In genomic region chr12:51920046-51920445, GRCh38 we compare ENCODE assay signal across 21 cellular contexts. TPM values are rescaled to one million over a fixed set of nuclear protein-coding genes. Genes with fewer than 3 reads are reported as not detected.
"Had no signal": no experiment of that assay in that cellular context is flagged by ENCODE, and none has a peak within 500 bp of the region (broad histone marks: within the 10 kb centered on the region; RNA-seq: fewer than 3 reads in every experiment).

No MANE protein-coding gene starts in this region.

- H3K27ac Mint-ChIP-seq: dendritic cell treated with granulocyte-macrophage colony-stimulating factor and Interleukin-4, amounts not matched to agents 40 ng/mL and 50 ng/mL, for 4 days; naive thymus-derived CD4-positive, alpha-beta T cell; stimulated activated naive B cell treated with anti-CD40 and anti-IgM and Interleukin-4, amounts not matched to agents 10 μg/mL and 1 μg/mL and 100 μg/mL, for 72 hours; stimulated activated naive CD8-positive, alpha-beta T cell treated with anti-CD3 and anti-CD28 coated beads, Interleukin-15, amount 100 ng/mL, for 72 hours had no signal

- H3K4me2 ChIP-seq: hepatocyte had no signal

- H2AFZ ChIP-seq: hepatocyte had no signal

- H3K27ac ChIP-seq: foreskin keratinocyte, hepatocyte, left ventricle myocardium inferior, lower lobe of right lung, testis had no signal

- ATAC-seq: effector memory CD8-positive, alpha-beta T cell; foreskin keratinocyte; lower lobe of right lung; naive thymus-derived CD4-positive, alpha-beta T cell; sciatic nerve; stimulated activated naive B cell treated with anti-CD40 and anti-IgM and Interleukin-4, amounts not matched to agents 10 μg/mL and 1 μg/mL and 100 μg/mL, for 72 hours; stimulated activated naive CD8-positive, alpha-beta T cell treated with anti-CD3 and anti-CD28 coated beads, Interleukin-15, amount 100 ng/mL, for 72 hours had no signal

- H3K79me2 ChIP-seq: hepatocyte had no signal

- H3K9me3 ChIP-seq: left ventricle myocardium inferior, lower lobe of right lung, testis, tibial nerve had no signal

- H3K9me3 Mint-ChIP-seq: dendritic cell treated with granulocyte-macrophage colony-stimulating factor and Interleukin-4, amounts not matched to agents 40 ng/mL and 50 ng/mL, for 4 days; effector memory CD8-positive, alpha-beta T cell; stimulated activated naive B cell treated with anti-CD40 and anti-IgM and Interleukin-4, amounts not matched to agents 10 μg/mL and 1 μg/mL and 100 μg/mL, for 72 hours; stimulated activated naive CD8-positive, alpha-beta T cell treated with anti-CD3 and anti-CD28 coated beads, Interleukin-15, amount 100 ng/mL, for 72 hours had no signal

- H3K4me3 ChIP-seq: cardiac muscle cell, hepatocyte, left ventricle myocardium inferior, lower lobe of right lung, skin epidermis, testis, tibial nerve had no signal

- H3K36me3 ChIP-seq: cardiac muscle cell had no signal

- H3K36me3 Mint-ChIP-seq: naive thymus-derived CD4-positive, alpha-beta T cell; stimulated activated naive B cell treated with anti-CD40 and anti-IgM and Interleukin-4, amounts not matched to agents 10 μg/mL and 1 μg/mL and 100 μg/mL, for 72 hours had no signal

- H3K4me1 ChIP-seq: foreskin keratinocyte had no signal

- DNase-seq: effector memory CD8-positive, alpha-beta T cell; erythroblast; foreskin keratinocyte; left ventricle myocardium inferior; lower lobe of right lung; mesendoderm; naive thymus-derived CD4-positive, alpha-beta T cell; stimulated activated CD4-positive, alpha-beta T cell treated with anti-CD3 and anti-CD28 coated beads, Interleukin-2, amount 100 ng/mL, for 24 hours; stimulated activated CD4-positive, alpha-beta T cell treated with anti-CD3 and anti-CD28 coated beads, Interleukin-4, amount 100 ng/mL, for 4 hours; stimulated activated naive B cell treated with anti-CD40 and anti-IgM and Interleukin-4, amounts not matched to agents 10 μg/mL and 1 μg/mL and 100 μg/mL, for 72 hours; stimulated activated naive CD8-positive, alpha-beta T cell treated with anti-CD3 and anti-CD28 coated beads, Interleukin-15, amount 100 ng/mL, for 72 hours; testis had no signal

- H3K27me3 ChIP-seq: cardiac muscle cell, foreskin keratinocyte, hepatocyte, testis, tibial nerve had no signal

- H3K4me3 Mint-ChIP-seq: dendritic cell treated with granulocyte-macrophage colony-stimulating factor and Interleukin-4, amounts not matched to agents 40 ng/mL and 50 ng/mL, for 4 days; effector memory CD8-positive, alpha-beta T cell; naive thymus-derived CD4-positive, alpha-beta T cell; stimulated activated naive B cell treated with anti-CD40 and anti-IgM and Interleukin-4, amounts not matched to agents 10 μg/mL and 1 μg/mL and 100 μg/mL, for 72 hours; stimulated activated naive CD8-positive, alpha-beta T cell treated with anti-CD3 and anti-CD28 coated beads, Interleukin-15, amount 100 ng/mL, for 72 hours had no signal

RNA-seq across cellular contexts. Expression of gene ACVRL1, which starts 12.7 kb away (rescaled TPM):
- total RNA-seq: foreskin keratinocyte had no signal

RNA-seq across cellular contexts. Expression of gene ANKRD33, which starts 32.1 kb away (rescaled TPM):
- total RNA-seq: foreskin keratinocyte; hepatocyte; left ventricle myocardium inferior; lower lobe of right lung; naive thymus-derived CD4-positive, alpha-beta T cell; omental fat pad; subcutaneous adipose tissue; urinary bladder had no signal
